Comparison of ENCODE assay signal across 12 cellular contexts in genomic region chr20:50309764-50310672, GRCh38.
DNase-seq lines count a peak whose midpoint lies in the region; ATAC-seq, FAIRE-seq and TF ChIP-seq lines count a peak whose summit lies in the region.
"Had no signal": no experiment of that assay in that cellular context is flagged by ENCODE, and none has a peak within 500 bp of the region (broad histone marks: within the 10 kb centered on the region; RNA-seq: fewer than 3 reads in every experiment).

No MANE protein-coding gene starts in this region.

- no peaks in the 10 kb centered on the region for H3K36me3 Mint-ChIP-seq in Caco-2 (ENCODE audit: insufficient read depth, unreplicated experiment)

- no peak for TF ChIP-seq EP300 in sigmoid colon (IDR thresholded peaks at IDR 0.05)

- POLR2A ChIA-PET in Caco-2 (lab: Charles Lee), result no interaction called here

- no peaks in the 10 kb centered on the region for H3K36me3 ChIP-seq in Caco-2 (ENCODE audit: control insufficient read depth, insufficient read depth, low read length)
- no peaks in the 10 kb centered on the region for H3K36me3 ChIP-seq in SJCRH30
- H3K36me3 ChIP-seq in kidney (ENCODE audit: control insufficient read depth in 1 of 2, insufficient read depth in 2 of 2, low read length in 2 of 2), result no peaks in the 10 kb centered on the region
- no peaks in the 10 kb centered on the region for H3K36me3 ChIP-seq in sigmoid colon

- H3K27ac Mint-ChIP-seq in Caco-2 (ENCODE audit: unreplicated experiment), result peak overlapping the region; percentile 26

- H3K4me1 Mint-ChIP-seq in Caco-2 (ENCODE audit: low read depth, unreplicated experiment), result peaks cover 23% of the 10 kb centered on the region

- peaks cover 6% of the 10 kb centered on the region for H3K9me3 Mint-ChIP-seq in Caco-2 (ENCODE audit: unreplicated experiment)

- 70 to 83% methylated on average over 20 of the region's 20 CpGs for WGBS in sigmoid colon, 2 donors

- H3K4me1 ChIP-seq in Caco-2, result peaks cover 28% of the 10 kb centered on the region
- H3K4me1 ChIP-seq in SJCRH30, result peaks cover 40% of the 10 kb centered on the region
- H3K4me1 ChIP-seq in kidney (ENCODE audit: control insufficient read depth in 1 of 2, insufficient read depth in 1 of 2, low read depth in 1 of 2, low read length in 2 of 2), result peaks cover 20 to 36% of the 10 kb centered on the region in 2 donors
- peaks cover 4 to 72% (median 71%) of the 10 kb centered on the region in 4 donors for H3K4me1 ChIP-seq in sigmoid colon

- H3K27ac ChIP-seq in SJCRH30 (peak overlapping the region; percentile 69; the same call in 1 of the 2 replicates), kidney (ENCODE audit: low read depth in 2 of 2, low read length in 2 of 2) (peak overlapping the region; percentile 79 to 82), sigmoid colon (peak overlapping the region; percentile 82 to 98 (median 92))

- no peak for TF ChIP-seq CTCF in Caco-2 (IDR thresholded peaks at IDR 0.05; ENCODE audit: insufficient read depth in 1 of 2, low read depth in 1 of 2, low read length in 1 of 2, severe bottlenecking in 1 of 2, unreplicated experiment in 1 of 2)
- no peak for TF ChIP-seq CTCF in kidney (IDR thresholded peaks at IDR 0.05; ENCODE audit: borderline replicate concordance, extremely low read depth, insufficient read depth)
- TF ChIP-seq CTCF in sigmoid colon (IDR thresholded peaks at IDR 0.05), result no peak

- CTCF ChIA-PET in Caco-2 (lab: Charles Lee), result interaction anchor here (1.3 kb wide), 1 partner anchor 29 kb away, joined by 3 read pairs; no protein-coding TSS in a partner anchor

- intact Hi-C loops in Caco-2 (cut with micrococcal nuclease; ENCODE audit: unreplicated experiment) (no loop called here), kidney (cut with DNase I) (no loop called here), sigmoid colon (cut with DNase I) (loop anchor here (5.0 to 10.0 kb wide), 2 partner anchors 152 to 195 kb away; partner anchors contain the start of gene UBE2V1)

- TF ChIP-seq POLR2A in sigmoid colon (IDR thresholded peaks at IDR 0.05), result no peak

- H3K27me3 Mint-ChIP-seq in Caco-2 (ENCODE audit: insufficient read depth, unreplicated experiment), result no peaks in the 10 kb centered on the region

- DNase-seq in Caco-2, result no peak
- no peak for DNase-seq in SJCRH30
- no peak for DNase-seq in kidney
- DNase-seq in sigmoid colon, result no peak
- DNase-seq in H4 (ENCODE audit: low spot score), result no peak
- DNase-seq: activated T-cell treated with anti-CD3 and anti-CD28 coated beads for 4 hours, amygdala had no signal

- H3K9me3 ChIP-seq in Caco-2 (no peaks in the 10 kb centered on the region), SJCRH30 (replicated peaks) (no peaks in the 10 kb centered on the region), kidney (ENCODE audit: control insufficient read depth in 1 of 2, low read length in 2 of 2) (no peaks in the 10 kb centered on the region), sigmoid colon (no peaks in the 10 kb centered on the region)

- no TSS peak for BruUV-seq in Caco-2 (replicated peaks; lab: Mats Ljungman, UMichigan)

- no peak overlapping the region for H3K4me3 ChIP-seq in Caco-2 (ENCODE audit: low read depth, low read length)
- no peak overlapping the region for H3K4me3 ChIP-seq in SJCRH30
- H3K4me3 ChIP-seq in kidney (ENCODE audit: low read length in 2 of 2), result no peak overlapping the region
- H3K4me3 ChIP-seq in sigmoid colon, result no peak overlapping the region

- ATAC-seq in GM18519 (IDR thresholded peaks at IDR 0.05; ENCODE audit: low FRiP score, unreplicated experiment), result no peak
- ATAC-seq in GM21526 (IDR thresholded peaks at IDR 0.05; ENCODE audit: low FRiP score, unreplicated experiment), result no peak
- ATAC-seq in GM18909 (IDR thresholded peaks at IDR 0.05; ENCODE audit: poor library complexity, unreplicated experiment), result no peak

- H3K27me3 ChIP-seq in Caco-2 (replicated peaks; ENCODE audit: control insufficient read depth, insufficient read depth, low read length) (no peaks in the 10 kb centered on the region), SJCRH30 (no peaks in the 10 kb centered on the region), sigmoid colon (no peaks in the 10 kb centered on the region)

- H3K4me3 Mint-ChIP-seq in Caco-2 (ENCODE audit: unreplicated experiment), result no peak overlapping the region

- H3K9ac ChIP-seq in kidney (ENCODE audit: low read length in 2 of 2), result peak overlapping the region in 1 of 2 donors; percentile 55

- no peak for FAIRE-seq in kidney (lab: Jason Lieb, UNC)
- FAIRE-seq: endometrium, GM12892 had no signal
